In the genomic region with DNA sequence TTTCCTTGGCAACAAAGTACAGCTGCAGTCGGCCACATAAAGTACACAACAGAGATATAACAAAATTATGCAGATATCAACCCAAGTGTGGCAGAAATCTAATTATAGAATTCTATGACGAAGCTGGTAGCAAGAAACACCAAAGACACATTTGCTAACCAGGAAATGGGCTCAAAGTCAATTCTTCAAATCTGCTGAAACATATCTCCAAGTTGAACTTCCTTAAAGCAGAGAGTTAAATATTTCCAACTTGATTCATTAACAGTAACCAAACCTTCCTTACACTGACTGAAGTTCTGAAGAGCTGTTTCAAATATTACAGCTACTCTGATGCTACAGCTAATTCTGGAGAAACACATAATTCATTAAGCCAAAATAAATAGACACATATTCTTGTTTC, we compare ENCODE assay signal across 10 cellular contexts.
A peak's percentile ranks its signal among the peaks of the same experiment; 100 is the strongest.
DNase-seq lines count a peak whose midpoint lies in the region; ATAC-seq and TF ChIP-seq lines count a peak whose summit lies in the region.
"Had no signal": no experiment of that assay in that cellular context is flagged by ENCODE, and none has a peak within 500 bp of the region (broad histone marks: within the 10 kb centered on the region; RNA-seq: fewer than 3 reads in every experiment).

No MANE protein-coding gene starts in this region.

- H3K27ac Mint-ChIP-seq in IgD-negative memory B cell = peak overlapping the region in 2 of 3 donors; percentile 4 to 73
- peak overlapping the region; percentile 86 for H3K27ac Mint-ChIP-seq in chondrocyte (ENCODE audit: unreplicated experiment)
- H3K27ac Mint-ChIP-seq in mesothelial cell of epicardium = peak overlapping the region; percentile 4

- DNase-seq in chondrocyte (ENCODE audit: low spot score) (no peak), mesothelial cell of epicardium (ENCODE audit: low spot score in 2 of 2, unreplicated experiment in 2 of 2) (no peak), aorta (no peak), GOT3 (lab: John Stamatoyannopoulos, UW) (no peak), hypothalamus (lab: John Stamatoyannopoulos, UW) (no peak)
- DNase-seq: amniotic stem cell, SIG-M5 had no signal

- H3K36me3 ChIP-seq in ACC112 (ENCODE audit: insufficient read depth, low read length) = peaks cover 38% of the 10 kb centered on the region
- H3K36me3 ChIP-seq in aorta (ENCODE audit: control insufficient read depth in 1 of 2, insufficient read depth in 2 of 2, low read length in 1 of 2) = peaks cover 3 to 6% of the 10 kb centered on the region in 2 donors

- H3K27ac ChIP-seq in ACC112 (ENCODE audit: low read depth, low read length) (peak overlapping the region; percentile 31; the same call in 1 of the 2 replicates), aorta (ENCODE audit: low read depth in 1 of 2, low read length in 2 of 2) (no peak overlapping the region)

- H3K4me1 Mint-ChIP-seq in IgD-negative memory B cell = peaks cover 14 to 30% (median 28%) of the 10 kb centered on the region in 3 donors
- peaks cover 55% of the 10 kb centered on the region for H3K4me1 Mint-ChIP-seq in chondrocyte (ENCODE audit: low read depth)
- H3K4me1 Mint-ChIP-seq in mesothelial cell of epicardium = peaks cover 25% of the 10 kb centered on the region

- H3K4me1 ChIP-seq in ACC112 (ENCODE audit: control insufficient read depth, insufficient read depth, low read length, unreplicated experiment) (peaks cover 20% of the 10 kb centered on the region), aorta (ENCODE audit: control insufficient read depth in 1 of 2, insufficient read depth in 2 of 2, low read length in 2 of 2) (peaks cover 2 to 4% of the 10 kb centered on the region in 2 donors)

- H3K27me3 ChIP-seq in ACC112 (ENCODE audit: insufficient read depth, low read length) = no peaks in the 10 kb centered on the region
- no peaks in the 10 kb centered on the region for H3K27me3 ChIP-seq in aorta (ENCODE audit: control insufficient read depth in 1 of 2, insufficient read depth in 2 of 2, low read length in 1 of 2)

- ATAC-seq in aorta (ENCODE audit: low FRiP score) = no peak
- no peak for ATAC-seq in HG02973 (IDR thresholded peaks at IDR 0.05; ENCODE audit: unreplicated experiment)

- H3K9me3 Mint-ChIP-seq in IgD-negative memory B cell = no peaks in the 10 kb centered on the region
- H3K9me3 Mint-ChIP-seq in chondrocyte (ENCODE audit: low read depth) = no peaks in the 10 kb centered on the region
- no peaks in the 10 kb centered on the region for H3K9me3 Mint-ChIP-seq in mesothelial cell of epicardium

- H3K9me3 ChIP-seq in aorta (ENCODE audit: control insufficient read depth, low read length) = no peaks in the 10 kb centered on the region

- peak overlapping the region in 1 of 4 donors; percentile 71 for H3K4me3 Mint-ChIP-seq in IgD-negative memory B cell
- no peak overlapping the region for H3K4me3 Mint-ChIP-seq in chondrocyte (ENCODE audit: unreplicated experiment)
- no peak overlapping the region for H3K4me3 Mint-ChIP-seq in mesothelial cell of epicardium

- H3K4me3 ChIP-seq in ACC112 (ENCODE audit: low read depth, low read length) (no peak overlapping the region), aorta (ENCODE audit: low read length in 2 of 2) (no peak overlapping the region)

- WGBS in aorta, 2 donors = 0% methylated on average over 2 of the region's 2 CpGs

- TF ChIP-seq CTCF in chondrocyte (IDR thresholded peaks at IDR 0.05) (no peak), mesothelial cell of epicardium (IDR thresholded peaks at IDR 0.05; ENCODE audit: unreplicated experiment) (no peak)

- intact Hi-C loops in aorta (cut with DNase I) = no loop called here

- H3K27me3 Mint-ChIP-seq in IgD-negative memory B cell = no peaks in the 10 kb centered on the region
- no peaks in the 10 kb centered on the region for H3K27me3 Mint-ChIP-seq in chondrocyte (ENCODE audit: low read depth)
- no peaks in the 10 kb centered on the region for H3K27me3 Mint-ChIP-seq in mesothelial cell of epicardium (ENCODE audit: low read depth)

- peaks cover 55% of the 10 kb centered on the region for H3K79me2 ChIP-seq in ACC112 (ENCODE audit: control insufficient read depth, insufficient read depth, low read length, unreplicated experiment)

- H3K36me3 Mint-ChIP-seq in IgD-negative memory B cell = peaks cover 6% of the 10 kb centered on the region
- peaks cover 18% of the 10 kb centered on the region for H3K36me3 Mint-ChIP-seq in chondrocyte (ENCODE audit: low read depth)
- H3K36me3 Mint-ChIP-seq in mesothelial cell of epicardium = peaks cover 46% of the 10 kb centered on the region

- H2AFZ ChIP-seq in ACC112 (ENCODE audit: low read length, unreplicated experiment) = no peak overlapping the region

Comparison
In these comparisons a context has a peak if more than half of its experiments do, and no peak if none do; other contexts are left out.
1. H3K27ac Mint-ChIP-seq: peak in every context shown above with its lines; median percentile 86 in chondrocyte; 38 in IgD-negative memory B cell; 4 in mesothelial cell of epicardium.